ENCODE assay signal across 1 cellular context in genomic region chr22:50481440-50482106, GRCh38.
TF ChIP-seq lines count a peak whose summit lies in the region.

TSS of gene ADM2 (plus strand) at chr22:50481543. CDS start at chr22:50481848, 305 bp downstream.

TF ChIP-seq in HepG2, 621 proteins besides CTCF, POLR2A, EP300 and RAD21 (continued from another document):
- no peak for TF ChIP-seq ERF (CRISPR knock-in tag; IDR thresholded peaks at IDR 0.05)
- peak; percentile 29; the same call in 1 of the 2 replicates for TF ChIP-seq TAF1 (CRISPR knock-in tag; IDR thresholded peaks at IDR 0.05)
- TF ChIP-seq HNRNPLL (IDR thresholded peaks at IDR 0.05; ENCODE audit: low read depth, low read length, poor library complexity, severe bottlenecking) = peak; percentile 21
- TF ChIP-seq MAFF (IDR thresholded peaks at IDR 0.05; ENCODE audit: low read depth, low read length) = no peak
- TF ChIP-seq ZNF614 (CRISPR knock-in tag; IDR thresholded peaks at IDR 0.05; ENCODE audit: borderline replicate concordance) = no peak
- no peak for TF ChIP-seq ETV6 (CRISPR knock-in tag; conservative IDR thresholded peaks at IDR 0.05)
- no peak for TF ChIP-seq MAZ (IDR thresholded peaks at IDR 0.05; ENCODE audit: borderline replicate concordance, low read depth, low read length)
- peak; percentile 63 for TF ChIP-seq MAZ (CRISPR knock-in tag; IDR thresholded peaks at IDR 0.05; ENCODE audit: low read depth)
- 0 out of 2 replicates have a peak, but pooled peaks have one; percentile 1 for TF ChIP-seq KDM2A (CRISPR knock-in tag; IDR thresholded peaks at IDR 0.05; ENCODE audit: borderline replicate concordance, low read depth)
- TF ChIP-seq CREM (IDR thresholded peaks at IDR 0.05) = no peak
- TF ChIP-seq CREM (CRISPR knock-in tag; IDR thresholded peaks at IDR 0.05) = no peak
- no peak for TF ChIP-seq RORA (CRISPR knock-in tag; IDR thresholded peaks at IDR 0.05)
- TF ChIP-seq ZNF607 (CRISPR knock-in tag; IDR thresholded peaks at IDR 0.05; ENCODE audit: borderline replicate concordance) = 0 out of 2 replicates have a peak, but pooled peaks have one; percentile 22
- peak; percentile 69; the same call in 1 of the 2 replicates for TF ChIP-seq SP5 (CRISPR knock-in tag; IDR thresholded peaks at IDR 0.05; ENCODE audit: borderline replicate concordance, low read depth)
- no peak for TF ChIP-seq ZNF362 (CRISPR knock-in tag; IDR thresholded peaks at IDR 0.05; ENCODE audit: borderline replicate concordance)
- peak; percentile 51; the same call in 1 of the 2 replicates for TF ChIP-seq ZSCAN25 (CRISPR knock-in tag; IDR thresholded peaks at IDR 0.05)
- TF ChIP-seq ZBTB7B (CRISPR knock-in tag; IDR thresholded peaks at IDR 0.05) = 0 out of 2 replicates have a peak, but pooled peaks have one; percentile 18
- TF ChIP-seq LCORL (IDR thresholded peaks at IDR 0.05) = no peak
- TF ChIP-seq LCORL (CRISPR knock-in tag; IDR thresholded peaks at IDR 0.05) = 0 out of 2 replicates have a peak, but pooled peaks have one; percentile 37
- no peak for TF ChIP-seq MIER2 (CRISPR knock-in tag; IDR thresholded peaks at IDR 0.05)
- TF ChIP-seq SP4 (CRISPR knock-in tag; IDR thresholded peaks at IDR 0.05) = peak; percentile 57; the same call in 1 of the 2 replicates
- no peak for TF ChIP-seq ZNF446 (CRISPR knock-in tag; IDR thresholded peaks at IDR 0.05)
- TF ChIP-seq NFKB2 (CRISPR knock-in tag; IDR thresholded peaks at IDR 0.05; ENCODE audit: borderline replicate concordance) = 0 out of 2 replicates have a peak, but pooled peaks have one; percentile 21
- peak in 1 of 2 experiments; percentile 62; a peak in 1 of 4 replicates for TF ChIP-seq HMGXB4 (CRISPR knock-in tag; IDR thresholded peaks at IDR 0.05; ENCODE audit: borderline replicate concordance in 1 of 2, low read depth in 1 of 2)
- peak; percentile 15 for TF ChIP-seq HNRNPK (IDR thresholded peaks at IDR 0.05; ENCODE audit: low read depth, low read length, poor library complexity, severe bottlenecking)
- peak; percentile 17 for TF ChIP-seq YY1 (IDR thresholded peaks at IDR 0.05; ENCODE audit: insufficient read depth, insufficient replicate concordance, low read depth, low read length)
- no peak for TF ChIP-seq POLR2AphosphoS5 (IDR thresholded peaks at IDR 0.05; ENCODE audit: low read depth, low read length)
- peak; percentile 11; the same call in 1 of the 2 replicates for TF ChIP-seq ZNF331 (CRISPR knock-in tag; IDR thresholded peaks at IDR 0.05)
- TF ChIP-seq NRL (CRISPR knock-in tag; IDR thresholded peaks at IDR 0.05; ENCODE audit: borderline replicate concordance) = peak; percentile 12; the same call in 1 of the 2 replicates
- no peak for TF ChIP-seq ZXDC (CRISPR knock-in tag; IDR thresholded peaks at IDR 0.05)
- no peak for TF ChIP-seq ZNF251 (CRISPR knock-in tag; IDR thresholded peaks at IDR 0.05)
- no peak; the same call in 1 of the 2 replicates for TF ChIP-seq ZNF121 (CRISPR knock-in tag; IDR thresholded peaks at IDR 0.05)
- peak; percentile 43 to 96; a peak in 3 of 4 replicates for TF ChIP-seq ATF4 (CRISPR knock-in tag; IDR thresholded peaks at IDR 0.05)
- TF ChIP-seq CEBPG (CRISPR knock-in tag; IDR thresholded peaks at IDR 0.05) = peak; percentile 82
- 0 out of 2 replicates have a peak, but pooled peaks have one; percentile 2 for TF ChIP-seq CSRNP1 (CRISPR knock-in tag; IDR thresholded peaks at IDR 0.05)
- peak; percentile 68; the same call in 1 of the 2 replicates for TF ChIP-seq GABPB1 (CRISPR knock-in tag; IDR thresholded peaks at IDR 0.05)
- TF ChIP-seq PRDM10 (CRISPR knock-in tag; IDR thresholded peaks at IDR 0.05; ENCODE audit: low read depth) = no peak
- TF ChIP-seq ZNF777 (CRISPR knock-in tag; IDR thresholded peaks at IDR 0.05) = peak; percentile 98
- peak; percentile 64 for TF ChIP-seq YEATS4 (CRISPR knock-in tag; IDR thresholded peaks at IDR 0.05; ENCODE audit: borderline replicate concordance)
- no peak for TF ChIP-seq ZNF879 (CRISPR knock-in tag; IDR thresholded peaks at IDR 0.05)
- peak; percentile 54; the same call in 1 of the 2 replicates for TF ChIP-seq DRAP1 (CRISPR knock-in tag; IDR thresholded peaks at IDR 0.05)
- no peak for TF ChIP-seq ZHX2 (IDR thresholded peaks at IDR 0.05; ENCODE audit: low read depth)
- TF ChIP-seq ZHX2 (CRISPR knock-in tag; IDR thresholded peaks at IDR 0.05; ENCODE audit: borderline replicate concordance) = no peak
- TF ChIP-seq ESRRA (CRISPR knock-in tag; IDR thresholded peaks at IDR 0.05; ENCODE audit: low read depth) = no peak
- 0 out of 2 replicates have a peak, but pooled peaks have one; percentile 14 for TF ChIP-seq RBFOX2 (IDR thresholded peaks at IDR 0.05; ENCODE audit: low read depth, low read length)
